In the genomic region with DNA sequence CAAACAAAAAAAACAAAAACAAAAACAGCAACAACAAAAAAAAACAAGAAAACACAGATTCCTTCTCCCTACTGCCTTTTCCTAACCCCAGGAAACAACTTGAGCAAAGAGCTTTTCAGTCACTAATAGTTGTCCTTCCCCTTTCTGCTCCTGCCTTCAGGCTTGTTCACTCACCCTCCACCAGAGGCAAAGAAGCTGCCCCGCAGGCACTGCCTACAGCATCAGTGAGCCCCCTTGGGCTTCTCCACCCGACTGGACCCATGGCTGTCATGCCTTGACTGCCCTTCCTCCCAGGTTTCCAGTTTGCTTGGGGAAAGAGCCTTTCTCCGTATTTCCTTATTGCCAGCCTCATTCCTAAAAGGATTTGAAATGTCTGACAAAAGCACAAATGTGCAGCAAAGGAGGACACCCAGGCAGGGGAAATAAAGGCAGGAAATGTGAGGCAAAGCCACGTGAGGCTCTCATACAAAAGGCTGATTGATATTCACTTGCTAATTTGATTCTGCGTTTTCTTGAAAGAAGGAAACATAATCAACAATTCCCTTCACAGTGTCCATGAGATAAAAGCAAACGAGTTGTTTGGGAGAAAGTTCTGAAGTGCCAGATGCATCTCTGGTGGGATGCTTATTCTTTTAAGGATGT, we compare ENCODE assay signal across 20 cellular contexts.
"Had no signal": no experiment of that assay in that cellular context is flagged by ENCODE, and none has a peak within 500 bp of the region (broad histone marks: within the 10 kb centered on the region; RNA-seq: fewer than 3 reads in every experiment).

No MANE protein-coding gene starts in this region.

- H3K4me3 ChIP-seq: colonic mucosa, right atrium auricular region, sigmoid colon, skin epidermis, testis, tibial nerve, upper lobe of right lung, vagina had no signal

- ATAC-seq: foreskin keratinocyte; left lobe of liver; natural killer cell treated with Interleukin-12 subunit alpha and Interleukin-12 subunit beta and Interleukin-15 and Interleukin-18, amount 100 ng/mL, for 72 hours; stimulated activated naive B cell treated with anti-CD40 and anti-IgM and Interleukin-4, amounts not matched to agents 10 μg/mL and 1 μg/mL and 100 μg/mL, for 72 hours; stimulated activated naive CD8-positive, alpha-beta T cell treated with anti-CD3 and anti-CD28 coated beads, Interleukin-15, amount 100 ng/mL, for 72 hours; upper lobe of right lung had no signal

- DNase-seq: colonic mucosa; dermis blood vessel endothelial cell; erythroblast; foreskin keratinocyte; mammary epithelial cell; sigmoid colon; stimulated activated CD4-positive, alpha-beta T cell treated with anti-CD3 and anti-CD28 coated beads, Interleukin-2, amount 100 ng/mL, for 24 hours; stimulated activated CD4-positive, alpha-beta T cell treated with anti-CD3 and anti-CD28 coated beads, Interleukin-4, amount 100 ng/mL, for 4 hours; stimulated activated naive B cell treated with anti-CD40 and anti-IgM and Interleukin-4, amounts not matched to agents 10 μg/mL and 1 μg/mL and 100 μg/mL, for 72 hours; stimulated activated naive CD8-positive, alpha-beta T cell treated with anti-CD3 and anti-CD28 coated beads, Interleukin-15, amount 100 ng/mL, for 72 hours; testis; upper lobe of right lung had no signal

- H3K36me3 ChIP-seq: colonic mucosa, neutrophil, right atrium auricular region, sigmoid colon, upper lobe of right lung, vagina had no signal

- H3K4me1 ChIP-seq: colonic mucosa, foreskin keratinocyte, right atrium auricular region, sigmoid colon, testis, tibial nerve, upper lobe of right lung, vagina had no signal

- H3K9me3 Mint-ChIP-seq: natural killer cell treated with Interleukin-12 subunit alpha and Interleukin-12 subunit beta and Interleukin-15 and Interleukin-18, amount 100 ng/mL, for 72 hours had no signal

- H3K27ac Mint-ChIP-seq: mesothelial cell of epicardium; natural killer cell treated with Interleukin-12 subunit alpha and Interleukin-12 subunit beta and Interleukin-15 and Interleukin-18, amount 100 ng/mL, for 72 hours; stimulated activated naive B cell treated with anti-CD40 and anti-IgM and Interleukin-4, amounts not matched to agents 10 μg/mL and 1 μg/mL and 100 μg/mL, for 72 hours had no signal

- H3K9me3 ChIP-seq: colonic mucosa, neutrophil, right atrium auricular region, testis, upper lobe of right lung had no signal

- H3K4me1 Mint-ChIP-seq: mesothelial cell of epicardium; stimulated activated naive CD8-positive, alpha-beta T cell treated with anti-CD3 and anti-CD28 coated beads, Interleukin-15, amount 100 ng/mL, for 72 hours had no signal

- H3K4me3 Mint-ChIP-seq: mesothelial cell of epicardium; natural killer cell treated with Interleukin-12 subunit alpha and Interleukin-12 subunit beta and Interleukin-15 and Interleukin-18, amount 100 ng/mL, for 72 hours; stimulated activated naive B cell treated with anti-CD40 and anti-IgM and Interleukin-4, amounts not matched to agents 10 μg/mL and 1 μg/mL and 100 μg/mL, for 72 hours; stimulated activated naive CD8-positive, alpha-beta T cell treated with anti-CD3 and anti-CD28 coated beads, Interleukin-15, amount 100 ng/mL, for 72 hours had no signal

- H3K27me3 ChIP-seq: colonic mucosa, foreskin keratinocyte, neutrophil, right atrium auricular region, sigmoid colon, testis, tibial nerve, upper lobe of right lung, vagina had no signal

- H3K27me3 Mint-ChIP-seq: stimulated activated naive B cell treated with anti-CD40 and anti-IgM and Interleukin-4, amounts not matched to agents 10 μg/mL and 1 μg/mL and 100 μg/mL, for 72 hours; stimulated activated naive CD8-positive, alpha-beta T cell treated with anti-CD3 and anti-CD28 coated beads, Interleukin-15, amount 100 ng/mL, for 72 hours had no signal

- H3K36me3 Mint-ChIP-seq: mesothelial cell of epicardium had no signal

- H3K27ac ChIP-seq: colonic mucosa, foreskin keratinocyte, neutrophil, right atrium auricular region, sigmoid colon, skin epidermis, testis, tibial nerve, upper lobe of right lung, vagina had no signal
